19 cellular contexts compared by ENCODE assay signal in the genomic region with DNA sequence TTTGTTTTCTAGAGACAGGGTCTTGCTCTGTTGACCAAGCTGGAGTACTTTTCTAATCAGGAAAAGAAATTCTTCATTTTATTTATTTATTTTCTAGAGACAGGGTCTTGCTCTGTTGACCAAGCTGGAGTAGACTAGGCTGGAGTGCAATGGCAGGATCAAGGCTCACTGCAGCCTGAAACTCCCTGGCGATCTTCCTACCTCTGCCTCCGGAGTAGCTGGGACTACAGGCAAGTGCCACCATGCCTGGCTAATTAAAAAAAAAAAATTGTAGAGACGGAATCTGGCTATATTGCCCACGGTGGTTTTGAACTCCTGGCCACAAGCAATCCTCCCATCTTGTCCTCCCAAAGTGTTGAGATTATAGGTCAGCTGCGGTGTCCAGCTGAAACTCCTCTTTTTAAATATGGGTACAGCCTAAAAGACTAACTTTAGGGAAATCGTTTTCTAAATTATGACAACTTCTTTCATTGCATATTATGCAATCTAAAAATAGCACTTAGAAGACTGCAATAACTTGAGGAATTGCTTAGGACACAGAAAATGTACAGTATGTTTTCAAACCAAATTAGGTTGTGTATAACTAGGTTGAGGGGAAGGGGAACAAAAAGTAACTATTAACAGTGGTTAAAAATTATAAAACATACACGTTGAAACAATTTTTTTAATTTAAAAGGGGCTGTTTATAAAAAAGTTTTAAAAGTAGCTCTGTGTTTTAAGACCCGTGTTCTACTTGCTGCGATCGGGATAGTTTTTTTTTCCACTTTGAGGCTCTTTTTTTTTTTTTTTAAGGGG. TPM values are rescaled to one million over a fixed set of nuclear protein-coding genes. Genes with fewer than 3 reads are reported as not detected.
DNase-seq lines count a peak whose midpoint lies in the region; ATAC-seq and TF ChIP-seq lines count a peak whose summit lies in the region.
"Had no signal": no experiment of that assay in that cellular context is flagged by ENCODE, and none has a peak within 500 bp of the region (broad histone marks: within the 10 kb centered on the region; RNA-seq: fewer than 3 reads in every experiment).

No MANE protein-coding gene starts in this region.

- TF ChIP-seq CTCF in LNCaP clone FGC (IDR thresholded peaks at IDR 0.05; ENCODE audit: control insufficient read depth, extremely low read depth, insufficient read depth) (no peak), vagina (IDR thresholded peaks at IDR 0.05) (no peak), SK-N-SH (IDR thresholded peaks at IDR 0.05) (no peak)

- H3K9ac ChIP-seq in mesendoderm (ENCODE audit: low read length), result no peak overlapping the region
- no peak overlapping the region for H3K9ac ChIP-seq in SK-N-SH

- H2BK5ac ChIP-seq in mesendoderm (ENCODE audit: low read length), result no peak overlapping the region

- H3K56ac ChIP-seq in mesendoderm (ENCODE audit: low read length), result peak overlapping the region; percentile 10

- no peak for TF ChIP-seq POLR2A in vagina (IDR thresholded peaks at IDR 0.05)

- intact Hi-C loops in cardiac septum (cut with DNase I) (loop anchor here (2.0 kb wide), 1 partner anchor 33 kb away; no protein-coding TSS in a partner anchor), Right ventricle myocardium superior (cut with DNase I) (no loop called here), vagina (cut with DNase I) (no loop called here)

- H3K4me3 ChIP-seq in LNCaP clone FGC (ENCODE audit: low read depth, low read length) (peak overlapping the region; percentile 91), mesendoderm (ENCODE audit: low read length) (no peak overlapping the region), vagina (no peak overlapping the region), SK-N-SH (ENCODE audit: low read depth in 2 of 2, low read length in 1 of 2) (no peak overlapping the region)
- H3K4me3 ChIP-seq: lung, suprapubic skin had no signal

- H3K4me2 ChIP-seq in mesendoderm (ENCODE audit: low read length), result no peak overlapping the region
- no peak overlapping the region for H3K4me2 ChIP-seq in SK-N-SH

- H3F3A ChIP-seq in SK-N-SH (replicated peaks; ENCODE audit: insufficient read depth), result peaks cover 3% of the 10 kb centered on the region

- WGBS in mesendoderm (ENCODE audit: extremely low coverage, insufficient coverage, low lambda C conversion rate), result no CpG with 5 or more reads among the region's 10 CpGs
- WGBS in SK-N-SH (ENCODE audit: low lambda C conversion rate), result 14% methylated on average over 10 of the region's 10 CpGs

- H3K36me3 ChIP-seq in mesendoderm (ENCODE audit: control insufficient read depth, insufficient read depth, low read length) (no peaks in the 10 kb centered on the region), vagina (no peaks in the 10 kb centered on the region), SK-N-SH (replicated peaks in 1 of 2; ENCODE audit: control insufficient read depth in 1 of 2, insufficient read depth in 2 of 2, low read length in 1 of 2) (no peaks in the 10 kb centered on the region)
- H3K36me3 ChIP-seq: suprapubic skin had no signal

- no peaks in the 10 kb centered on the region for H3K9me2 ChIP-seq in SK-N-SH

- H3K27me3 ChIP-seq in mesendoderm (ENCODE audit: insufficient read depth, low read length, poor library complexity) (no peaks in the 10 kb centered on the region), vagina (peaks cover 12% of the 10 kb centered on the region), SK-N-SH (ENCODE audit: insufficient read depth) (peaks cover 94% of the 10 kb centered on the region)

- no peak for ATAC-seq in Right ventricle myocardium superior (ENCODE audit: poor library complexity)
- ATAC-seq: activated T-helper 17 cell treated with anti-CD3 and anti-CD28 coated beads, Interleukin-2, amount 50 U/mL, for 72 hours; Right ventricle myocardium inferior had no signal

- H3K79me2 ChIP-seq in mesendoderm (ENCODE audit: control insufficient read depth, insufficient read depth, low read length) (no peaks in the 10 kb centered on the region), SK-N-SH (ENCODE audit: insufficient read depth) (no peaks in the 10 kb centered on the region)

- CTCF ChIA-PET in SK-N-SH (lab: Yijun Ruan, JAX), result interaction anchor here (0.8 to 13.9 kb wide), 9 partner anchors 9 to 318 kb away, joined by 3 to 328 read pairs (median 4); no protein-coding TSS in a partner anchor

- no peak overlapping the region for H4K5ac ChIP-seq in mesendoderm (ENCODE audit: low read length)

- POLR2A ChIA-PET in SK-N-SH (lab: Yijun Ruan, JAX), result interaction anchor here (0.7 kb wide), 1 partner anchor 683 kb away, joined by 3 read pairs; no protein-coding TSS in a partner anchor

- H2BK120ac ChIP-seq in mesendoderm (ENCODE audit: low read depth, low read length), result no peak overlapping the region

- H2AFZ ChIP-seq in SK-N-SH (ENCODE audit: low read depth), result no peak overlapping the region

- no peak for TF ChIP-seq RAD21 in SK-N-SH (IDR thresholded peaks at IDR 0.05; ENCODE audit: low read length)

- no peak overlapping the region for H3K23ac ChIP-seq in mesendoderm (ENCODE audit: low read length)

- in situ Hi-C loops in ACHN (cut with HindIII; ENCODE audit: low pct_ligation_motif_present, low pct_unique_long_range_greater_than_20kb, low sequenced_read_pairs), result no loop called here

- peaks cover 2% of the 10 kb centered on the region for H3K4me1 ChIP-seq in mesendoderm (ENCODE audit: control insufficient read depth, low read depth, low read length)
- peaks cover 16% of the 10 kb centered on the region for H3K4me1 ChIP-seq in vagina
- H3K4me1 ChIP-seq in SK-N-SH (ENCODE audit: control insufficient read depth in 1 of 2, insufficient read depth in 2 of 2, low read depth in 1 of 2, low read length in 1 of 2), result no peaks in the 10 kb centered on the region

- no peak overlapping the region for H3K4ac ChIP-seq in mesendoderm (ENCODE audit: low read depth, low read length)

- no peak overlapping the region for H3K18ac ChIP-seq in mesendoderm (ENCODE audit: low read length)

- DNase-seq in cardiac septum (ENCODE audit: low spot score) (peak; percentile 19), Right ventricle myocardium superior (no peak), LNCaP clone FGC (ENCODE audit: low read depth) (no peak), mesendoderm (no peak), vagina (ENCODE audit: extremely low spot score in 2 of 2) (no peak), ACHN (no peak), SK-N-SH (no peak)
- DNase-seq: amniotic stem cell, dermis blood vessel endothelial cell, GOT3, NCI-H1105 treated with DMSO at 0.1 percent for 48 hours, NCI-H526 treated with DMSO at 0.1 percent for 48 hours, small intestine had no signal

- TF ChIP-seq EP300 in SK-N-SH (IDR thresholded peaks at IDR 0.05; ENCODE audit: borderline replicate concordance in 1 of 2, low read depth in 1 of 2, low read length in 1 of 2), result no peak

- H3K27ac ChIP-seq in mesendoderm (ENCODE audit: low read depth, low read length) (no peak overlapping the region), vagina (peak overlapping the region; percentile 70), SK-N-SH (ENCODE audit: low read depth in 2 of 2, low read length in 1 of 2) (no peak overlapping the region)
- H3K27ac ChIP-seq: suprapubic skin had no signal

- no peak overlapping the region for H4K8ac ChIP-seq in mesendoderm (ENCODE audit: low read depth, low read length)

- no peaks in the 10 kb centered on the region for H3K79me1 ChIP-seq in mesendoderm (ENCODE audit: low read length)

- H2BK15ac ChIP-seq in mesendoderm (replicated peaks; ENCODE audit: low read depth), result no peak overlapping the region

- H3K9me3 ChIP-seq in vagina (no peaks in the 10 kb centered on the region), SK-N-SH (no peaks in the 10 kb centered on the region)
- H3K9me3 ChIP-seq: suprapubic skin had no signal

- no peak overlapping the region for H2AK5ac ChIP-seq in mesendoderm (ENCODE audit: low read length)

- peaks cover 5% of the 10 kb centered on the region; the same call in 1 of the 2 replicates for H4K20me1 ChIP-seq in SK-N-SH (ENCODE audit: insufficient read depth)

TF ChIP-seq in SK-N-SH, 30 proteins besides CTCF, POLR2A, EP300 and RAD21:
- no peak for TF ChIP-seq USF1 (IDR thresholded peaks at IDR 0.05; ENCODE audit: borderline replicate concordance, low read depth)
- no peak for TF ChIP-seq POLR2AphosphoS5 (IDR thresholded peaks at IDR 0.05; ENCODE audit: low read depth, low read length)
- no peak for TF ChIP-seq CHD2 (IDR thresholded peaks at IDR 0.05; ENCODE audit: low read length, partially characterized antibody)
- TF ChIP-seq NRF1 (IDR thresholded peaks at IDR 0.05; ENCODE audit: low read depth, low read length), result no peak
TF ChIP-seq in SK-N-SH: peak in this region for 0.

RNA-seq across cellular contexts. Expression of gene PRAC1, which starts 4.8 kb away (rescaled TPM):
- not detected for total RNA-seq in cardiac septum
- not detected for total RNA-seq in Right ventricle myocardium superior
- 3.5 TPM for polyA plus RNA-seq in mesendoderm (2013, experiment 1 of 2)
- polyA plus RNA-seq in mesendoderm (2013, experiment 2 of 2), result 2.9 TPM
- 9.6 TPM for total RNA-seq in vagina
- polyA plus RNA-seq in SK-N-SH (2012; rRNA removed), result not detected in 2 replicates
- polyA plus RNA-seq in SK-N-SH (2012; cell fraction: cytosol; rRNA removed), result not detected in 2 replicates
- not detected in 2 replicates for polyA plus RNA-seq in SK-N-SH (2012; cell fraction: nucleus; rRNA removed)
- total RNA-seq: activated T-helper 17 cell treated with anti-CD3 and anti-CD28 coated beads, Interleukin-2, amount 50 U/mL, for 72 hours; dermis blood vessel endothelial cell; HT1080; LHCN-M2; lung; Right ventricle myocardium inferior; suprapubic skin had no signal
- polyA plus RNA-seq: lung, small intestine had no signal

RNA-seq across cellular contexts. Expression of gene PRAC2, which starts 5.4 kb away (rescaled TPM):
- not detected for total RNA-seq in cardiac septum
- not detected for total RNA-seq in Right ventricle myocardium superior
- polyA plus RNA-seq in mesendoderm (2013, experiment 1 of 2), result 0.69 TPM
- 0.32 TPM for polyA plus RNA-seq in mesendoderm (2013, experiment 2 of 2)
- not detected for total RNA-seq in vagina
- polyA plus RNA-seq in SK-N-SH (2012; rRNA removed), result not detected in 2 replicates
- not detected in 2 replicates for polyA plus RNA-seq in SK-N-SH (2012; cell fraction: cytosol; rRNA removed)
- polyA plus RNA-seq in SK-N-SH (2012; cell fraction: nucleus; rRNA removed), result not detected in 2 replicates
- total RNA-seq: activated T-helper 17 cell treated with anti-CD3 and anti-CD28 coated beads, Interleukin-2, amount 50 U/mL, for 72 hours; dermis blood vessel endothelial cell; HT1080; LHCN-M2; lung; Right ventricle myocardium inferior; suprapubic skin had no signal
- polyA plus RNA-seq: lung, small intestine had no signal

RNA-seq across cellular contexts. Expression of gene HOXB13, which starts 11.0 kb away (rescaled TPM):
- total RNA-seq in cardiac septum (0.05 TPM), Right ventricle myocardium superior (not detected), vagina (5.4 TPM)
- polyA plus RNA-seq in mesendoderm (2013, experiment 1 of 2), result 0.04 TPM
- 0.01 TPM for polyA plus RNA-seq in mesendoderm (2013, experiment 2 of 2)
- not detected in 2 replicates for polyA plus RNA-seq in SK-N-SH (2012; rRNA removed)
- not detected in 2 replicates for polyA plus RNA-seq in SK-N-SH (2012; cell fraction: cytosol; rRNA removed)
- 0.07 TPM in 1 of 2 replicates, not detected in the other for polyA plus RNA-seq in SK-N-SH (2012; cell fraction: nucleus; rRNA removed)
- total RNA-seq: activated T-helper 17 cell treated with anti-CD3 and anti-CD28 coated beads, Interleukin-2, amount 50 U/mL, for 72 hours; dermis blood vessel endothelial cell; lung; Right ventricle myocardium inferior; suprapubic skin had no signal
- polyA plus RNA-seq: lung had no signal

Comparison
In these comparisons a context has a peak if more than half of its experiments do, and no peak if none do; other contexts are left out.
1. RNA of gene PRAC1, which starts 4.8 kb away (total RNA-seq): 9.6 TPM in vagina (single experiment); not detected in cardiac septum (single experiment) and not detected in Right ventricle myocardium superior (single experiment); every median in the first group is over 10 times any median in the second.